In genomic region chr11:10413268-10413667, GRCh38 we compare ENCODE assay signal across 8 cellular contexts. TPM values are rescaled to one million over a fixed set of nuclear protein-coding genes. Genes with fewer than 3 reads are reported as not detected.
DNase-seq lines count a peak whose midpoint lies in the region; ATAC-seq and TF ChIP-seq lines count a peak whose summit lies in the region.

No MANE protein-coding gene starts in this region.

- 61 to 75% (median 65%) methylated on average over 6 of the region's 6 CpGs for WGBS in psoas muscle, 3 donors

- peak; percentile 1 for DNase-seq in NCI-H1105 (lab: John Stamatoyannopoulos, UW)
- DNase-seq in NCI-H1105 treated with DMSO at 0.1 percent for 48 hours (lab: John Stamatoyannopoulos, UW), result no peak
- peak in 3 of 5 donors; percentile 23 to 70 (median 33) for DNase-seq in T-helper 1 cell
- peak; percentile 30 to 50 for DNase-seq in dermis microvascular lymphatic vessel endothelial cell (ENCODE audit: low read depth in 2 of 2)
- DNase-seq in psoas muscle, result no peak
- DNase-seq in middle frontal gyrus (ENCODE audit: extremely low spot score, low spot score), result no peak
- no peak for DNase-seq in GM19240 (ENCODE audit: insufficient read length, low spot score)

- no peak overlapping the region for H3K4me3 ChIP-seq in psoas muscle

- H3K4me1 ChIP-seq in psoas muscle, result peaks cover 10% of the 10 kb centered on the region

- H3K27me3 ChIP-seq in psoas muscle (ENCODE audit: insufficient read depth in 3 of 3, low read length in 2 of 3), result no peaks in the 10 kb centered on the region

- intact Hi-C loops in psoas muscle (cut with DNase I), result loop anchor here (2.0 to 5.0 kb wide), 3 partner anchors 40 to 249 kb away; partner anchors contain the start of gene AMPD3 (in 1 of the 2)

- no peak for TF ChIP-seq CTCF in psoas muscle (IDR thresholded peaks at IDR 0.05)

- H3K9me3 ChIP-seq in psoas muscle, result no peaks in the 10 kb centered on the region

- ATAC-seq in HG03521 (IDR thresholded peaks at IDR 0.05; ENCODE audit: unreplicated experiment) (peak; percentile 40), psoas muscle (peak in 3 of 4 donors; percentile 42 to 45 (median 43))

- H3K27ac ChIP-seq in psoas muscle, result no peak overlapping the region

- H3K36me3 ChIP-seq in psoas muscle (ENCODE audit: insufficient read depth in 1 of 2, low read depth in 1 of 2), result no peaks in the 10 kb centered on the region

RNA-seq across cellular contexts. Expression of gene AMPD3, which starts 41.8 kb away (rescaled TPM):
- total RNA-seq in dermis microvascular lymphatic vessel endothelial cell (1.3 and 3.5 TPM in 2 replicates), psoas muscle (100 to 1,000 TPM in 3 of 4 donors, 10 to 100 TPM in 1; 45.4 to 120 (median 110) TPM)
- 10 to 100 TPM; 23.5 to 67.7 (median 57.9) TPM for polyA plus RNA-seq in psoas muscle

Comparison
In these comparisons a context has a peak if more than half of its experiments do, and no peak if none do; other contexts are left out.
1. DNase-seq: peak in NCI-H1105 (single experiment), T-helper 1 cell (3 of 5) and dermis microvascular lymphatic vessel endothelial cell (2 of 2); none in NCI-H1105 treated with DMSO at 0.1 percent for 48 hours (single experiment), psoas muscle (0 of 2), middle frontal gyrus (single experiment) and GM19240 (single experiment).
2. RNA of gene AMPD3, which starts 41.8 kb away (total RNA-seq): 45.4 to 120 TPM in psoas muscle; 1.3 to 3.5 TPM in dermis microvascular lymphatic vessel endothelial cell; every median in the first group is over 10 times any median in the second.